10 cellular contexts compared by ENCODE assay signal in genomic region chr10:99232357-99232999, GRCh38. TPM values are rescaled to one million over a fixed set of nuclear protein-coding genes. Genes with fewer than 3 reads are reported as not detected.
DNase-seq lines count a peak whose midpoint lies in the region; ATAC-seq and TF ChIP-seq lines count a peak whose summit lies in the region.
"Had no signal": no experiment of that assay in that cellular context is flagged by ENCODE, and none has a peak within 500 bp of the region (broad histone marks: within the 10 kb centered on the region; RNA-seq: fewer than 3 reads in every experiment).

No MANE protein-coding gene starts in this region.

- peak; percentile 15 for DNase-seq in A673 (ENCODE audit: low spot score)
- peak; percentile 16 for DNase-seq in GM12865 (ENCODE audit: low read depth)
- no peak for DNase-seq in dorsolateral prefrontal cortex
- no peak for DNase-seq in mesothelial cell of epicardium (ENCODE audit: low spot score in 2 of 2, unreplicated experiment in 2 of 2)
- DNase-seq in activated CD4-positive, CD25-positive, alpha-beta regulatory T cell treated with anti-CD3 and anti-CD28 coated beads, Interleukin-2, amount 50 U/mL, for 72 hours = no peak
- no peak for DNase-seq in NK-92 treated with Interleukin-12 subunit alpha and Interleukin-12 subunit beta, amount 100 ng/mL, for 24 hours (lab: John Stamatoyannopoulos, UW)
- DNase-seq in HuH-7.5 (ENCODE audit: low spot score) = no peak
- DNase-seq: body of pancreas had no signal

- peak overlapping the region; percentile 50 for H3K4me3 Mint-ChIP-seq in mesothelial cell of epicardium

- peaks cover 30% of the 10 kb centered on the region for H3K4me1 Mint-ChIP-seq in mesothelial cell of epicardium

- no peaks in the 10 kb centered on the region for H3K36me3 Mint-ChIP-seq in mesothelial cell of epicardium

- no peak overlapping the region for H3K4me3 ChIP-seq in A673 (ENCODE audit: low read depth, low read length, poor library complexity, severe bottlenecking)
- no peak overlapping the region for H3K4me3 ChIP-seq in GM12865 (ENCODE audit: low read depth, low read length)
- H3K4me3 ChIP-seq in dorsolateral prefrontal cortex = peak overlapping the region in 51 of 59 donors; percentile 3 to 66 (median 43)
- H3K4me3 ChIP-seq: body of pancreas had no signal

- H3K27me3 ChIP-seq in A673 (replicated peaks; ENCODE audit: insufficient read depth, low read depth, low read length, poor library complexity) (peaks cover 96% of the 10 kb centered on the region), dorsolateral prefrontal cortex (peaks cover 13 to 91% (median 67%) of the 10 kb centered on the region in 45 donors)

- POLR2A ChIA-PET in A673 (lab: Charles Lee; ENCODE audit: low non-redundant PET) = no interaction called here

- peaks cover 99% of the 10 kb centered on the region for H3K27me3 Mint-ChIP-seq in mesothelial cell of epicardium (ENCODE audit: low read depth)

- CTCF ChIA-PET in A673 (lab: Charles Lee) = interaction anchor here (1.0 kb wide), 1 partner anchor 14 kb away, joined by 3 read pairs; no protein-coding TSS in a partner anchor

- no peak for ATAC-seq in GM21423 (IDR thresholded peaks at IDR 0.05; ENCODE audit: unreplicated experiment)
- ATAC-seq: body of pancreas had no signal

- H3K27ac ChIP-seq in A673 (ENCODE audit: low read depth, low read length, poor library complexity, severe bottlenecking) (no peak overlapping the region), dorsolateral prefrontal cortex (peak overlapping the region in 8 of 59 donors; percentile 4 to 47 (median 21))
- H3K27ac ChIP-seq: body of pancreas had no signal

- BruUV-seq in A673 (replicated peaks; lab: Mats Ljungman, UMichigan) = no TSS peak

- H3K4me1 ChIP-seq in A673 (ENCODE audit: insufficient read depth, low read length, poor library complexity, severe bottlenecking) = peaks cover 8% of the 10 kb centered on the region

- no peak overlapping the region for H3K27ac Mint-ChIP-seq in mesothelial cell of epicardium

- no peaks in the 10 kb centered on the region for H3K36me3 ChIP-seq in A673 (ENCODE audit: insufficient read depth, low read length, poor library complexity, severe bottlenecking)

- intact Hi-C loops in A673 (cut with micrococcal nuclease; ENCODE audit: unreplicated experiment) (no loop called here), dorsolateral prefrontal cortex (cut with DNase I) (no loop called here)

- H3K9me3 Mint-ChIP-seq in mesothelial cell of epicardium = no peaks in the 10 kb centered on the region

- TF ChIP-seq CTCF in A673 (conservative IDR thresholded peaks at IDR 0.05; ENCODE audit: low read depth, low read length) (no peak), GM12865 (IDR thresholded peaks at IDR 0.05; ENCODE audit: insufficient read depth, low read depth, low read length, missing control alignments) (no peak), dorsolateral prefrontal cortex (IDR thresholded peaks at IDR 0.05 in 54 of 56, conservative IDR thresholded peaks at IDR 0.05 in 2 of 56; ENCODE audit: low read depth in 1 of 56, partially characterized antibody in 56 of 56) (no peak), mesothelial cell of epicardium (IDR thresholded peaks at IDR 0.05; ENCODE audit: unreplicated experiment) (no peak)

- H3K9me3 ChIP-seq in A673 (ENCODE audit: low read depth, low read length, poor library complexity, severe bottlenecking) = no peaks in the 10 kb centered on the region
- H3K9me3 ChIP-seq: body of pancreas had no signal

RNA-seq across cellular contexts. Expression of gene HPSE2, which starts 3.2 kb away (rescaled TPM):
- not detected in 2 replicates for total RNA-seq in A673 (2021)
- total RNA-seq in dorsolateral prefrontal cortex = 10 to 100 TPM in 53 of 120 experiments, 1 to 10 TPM in 67; 2.2 to 42.1 (median 9.0) TPM
- 1.7 to 2.5 TPM (median 2.3 TPM) in 3 replicates for total RNA-seq in mesothelial cell of epicardium
- total RNA-seq: body of pancreas, LHCN-M2 had no signal

Comparison
In these comparisons a context has a peak if more than half of its experiments do, and no peak if none do; other contexts are left out.
1. DNase-seq: peak in A673 (single experiment) and GM12865 (single experiment); none in dorsolateral prefrontal cortex (0 of 10), mesothelial cell of epicardium (0 of 2), activated CD4-positive, CD25-positive, alpha-beta regulatory T cell treated with anti-CD3 and anti-CD28 coated beads, Interleukin-2, amount 50 U/mL, for 72 hours (single experiment), NK-92 treated with Interleukin-12 subunit alpha and Interleukin-12 subunit beta, amount 100 ng/mL, for 24 hours (single experiment) and HuH-7.5 (single experiment).
2. H3K4me3 ChIP-seq: peak in dorsolateral prefrontal cortex (51 of 59); none in A673 (single experiment) and GM12865 (single experiment).